In genomic region chr2:74764429-74765272, GRCh38 we compare ENCODE assay signal across 9 cellular contexts.
A peak's percentile ranks its signal among the peaks of the same experiment; 100 is the strongest.
DNase-seq lines count a peak whose midpoint lies in the region; ATAC-seq and TF ChIP-seq lines count a peak whose summit lies in the region.
"Had no signal": no experiment of that assay in that cellular context is flagged by ENCODE, and none has a peak within 500 bp of the region (broad histone marks: within the 10 kb centered on the region; RNA-seq: fewer than 3 reads in every experiment).

No MANE protein-coding gene starts in this region.

- no peaks in the 10 kb centered on the region for H3K36me3 Mint-ChIP-seq in osteocyte (ENCODE audit: unreplicated experiment)

- in situ Hi-C loops in KBM-7 (cut with MboI; ENCODE audit: low pct_unique_long_range_greater_than_20kb, low sequenced_read_pairs) = no loop called here
- in situ Hi-C loops in astrocyte of the spinal cord (cut with HindIII; ENCODE audit: low sequenced_read_pairs) = no loop called here

- no peak for ATAC-seq in GM21423 (IDR thresholded peaks at IDR 0.05; ENCODE audit: unreplicated experiment)

- peak; percentile 83 for DNase-seq in NCI-H510A treated with DMSO at 0.1 percent for 48 hours (lab: John Stamatoyannopoulos, UW)
- DNase-seq in NCI-H510A (lab: John Stamatoyannopoulos, UW) = no peak
- peak; percentile 33 for DNase-seq in KBM-7
- peak; percentile 24 for DNase-seq in astrocyte of the spinal cord (ENCODE audit: low read depth, low spot score)
- DNase-seq in osteocyte (ENCODE audit: extremely low spot score, unreplicated experiment) = peak; percentile 23
- DNase-seq in SW480 (ENCODE audit: low spot score) = no peak
- no peak for DNase-seq in nucleus accumbens (lab: John Stamatoyannopoulos, UW)
- DNase-seq: NCI-H1048 had no signal

- TF ChIP-seq CTCF in astrocyte of the spinal cord (IDR thresholded peaks at IDR 0.05; ENCODE audit: low read depth, low read length) (no peak), osteocyte (IDR thresholded peaks at IDR 0.05) (no peak)

- H3K4me1 Mint-ChIP-seq in osteocyte (ENCODE audit: unreplicated experiment) = peaks cover 53% of the 10 kb centered on the region

- H3K4me3 ChIP-seq in astrocyte of the spinal cord (ENCODE audit: low read depth, low read length) = no peak overlapping the region

- peak overlapping the region; percentile 43 for H3K27ac Mint-ChIP-seq in osteocyte (ENCODE audit: unreplicated experiment)

- H3K9me3 Mint-ChIP-seq in osteocyte (ENCODE audit: unreplicated experiment) = no peaks in the 10 kb centered on the region

- no peak overlapping the region for H3K4me3 Mint-ChIP-seq in osteocyte (ENCODE audit: unreplicated experiment)

- no peaks in the 10 kb centered on the region for H3K27me3 Mint-ChIP-seq in osteocyte (ENCODE audit: unreplicated experiment)

Comparison
In these comparisons a context has a peak if more than half of its experiments do, and no peak if none do; other contexts are left out.
1. DNase-seq: peak in NCI-H510A treated with DMSO at 0.1 percent for 48 hours (single experiment), KBM-7 (single experiment), astrocyte of the spinal cord (single experiment) and osteocyte (single experiment); none in NCI-H510A (single experiment), SW480 (single experiment) and nucleus accumbens (0 of 56).